In the genomic region with DNA sequence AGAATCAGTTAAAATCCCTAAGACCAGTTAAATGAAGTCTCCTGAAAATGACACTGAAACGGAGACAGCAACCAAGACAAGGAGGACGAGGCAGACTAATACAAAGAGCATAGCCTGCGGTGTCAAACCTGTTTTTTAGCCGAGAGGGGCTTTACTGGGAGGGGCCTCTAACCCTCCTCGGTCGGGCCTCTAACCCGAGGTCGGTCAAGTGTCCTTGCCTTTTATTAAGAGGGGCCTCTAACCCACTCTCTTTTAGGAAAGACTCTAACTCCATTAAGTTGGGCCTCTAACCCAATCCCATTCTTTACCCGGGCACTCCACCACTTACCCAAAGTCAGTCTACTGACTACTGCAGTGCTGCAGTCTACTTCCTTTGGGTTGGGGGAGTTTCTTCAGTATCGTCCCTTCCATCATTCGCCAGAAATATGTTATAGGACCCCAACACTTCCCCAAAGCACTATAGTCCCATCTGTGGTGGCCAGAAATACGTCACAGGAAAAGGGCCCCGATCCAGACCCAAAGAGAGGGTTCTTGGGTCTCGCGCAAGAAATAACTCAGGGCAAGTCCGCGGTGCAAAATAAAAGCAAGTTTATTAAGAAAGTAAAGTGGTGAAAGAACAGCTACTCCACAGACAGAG, we compare ENCODE assay signal across 8 cellular contexts. TPM values are rescaled to one million over a fixed set of nuclear protein-coding genes. Genes with fewer than 3 reads are reported as not detected.
A peak's percentile ranks its signal among the peaks of the same experiment; 100 is the strongest.
DNase-seq lines count a peak whose midpoint lies in the region; ATAC-seq, FAIRE-seq and TF ChIP-seq lines count a peak whose summit lies in the region.

No MANE protein-coding gene starts in this region.

- no peaks in the 10 kb centered on the region for H3K79me2 ChIP-seq in H1 (ENCODE audit: control insufficient read depth in 1 of 2, insufficient read depth in 2 of 2, low read length in 2 of 2)

- no peak overlapping the region for H2BK120ac ChIP-seq in H1 (replicated peaks; ENCODE audit: low read depth, low read length)
- H2BK120ac ChIP-seq in neuronal stem cell (ENCODE audit: low read depth, low read length), result no peak overlapping the region

- no peak; a peak in 1 of 4 replicates for TF ChIP-seq RAD21 in H1 (IDR thresholded peaks at IDR 0.05 in 1 of 2, conservative IDR thresholded peaks at IDR 0.05 in 1 of 2; ENCODE audit: low read depth in 2 of 2, low read length in 2 of 2)

- DNase-seq in Caco-2 (no peak), OCI-M1 (lab: John Stamatoyannopoulos, UW) (peak; percentile 76), H1 (ENCODE audit: low read depth in 1 of 2, low spot score in 2 of 2) (no peak), progenitor cell of endocrine pancreas (ENCODE audit: low spot score, unreplicated experiment) (no peak), posterior vena cava (ENCODE audit: low spot score) (no peak), HCEC 1CT (no peak), neuronal stem cell (ENCODE audit: low spot score) (no peak)

- H3K9me3 Mint-ChIP-seq in Caco-2 (ENCODE audit: unreplicated experiment) (no peaks in the 10 kb centered on the region), progenitor cell of endocrine pancreas (ENCODE audit: low read depth) (peaks cover 8% of the 10 kb centered on the region)

- CTCF ChIA-PET in Caco-2 (lab: Charles Lee) (interaction anchor here (3.3 kb wide), 1 partner anchor 124 kb away, joined by 27 read pairs; the partner anchor contains the start of gene DHX8), H1 (lab: Charles Lee; ENCODE audit: partially characterized antibody) (interaction anchor here (0.8 to 3.4 kb wide), 5 partner anchors 11 to 26 kb away, joined by 3 to 29 read pairs (median 3); no protein-coding TSS in a partner anchor)

- no peak for TF ChIP-seq POLR2A in H1 (IDR thresholded peaks at IDR 0.05; ENCODE audit: control extremely low read depth in 1 of 2, low read depth in 2 of 2, low read length in 2 of 2)

- H3K23ac ChIP-seq in H1 (ENCODE audit: insufficient read length), result no peak overlapping the region
- H3K23ac ChIP-seq in neuronal stem cell (ENCODE audit: low read depth, low read length, poor library complexity), result no peak overlapping the region

- no peak overlapping the region for H2BK12ac ChIP-seq in H1 (ENCODE audit: low read depth, low read length)
- no peak overlapping the region for H2BK12ac ChIP-seq in neuronal stem cell (ENCODE audit: low read length)

- no peak overlapping the region for H2BK15ac ChIP-seq in H1 (ENCODE audit: low read length)
- H2BK15ac ChIP-seq in neuronal stem cell (ENCODE audit: low read length), result no peak overlapping the region

- no peak overlapping the region for H4K5ac ChIP-seq in H1 (ENCODE audit: insufficient read length, low read depth, low read length)

- H3K9ac ChIP-seq in H1 (replicated peaks in 1 of 4; ENCODE audit: extremely low read depth in 1 of 4, low read depth in 3 of 4, low read length in 3 of 4) (no peak overlapping the region), neuronal stem cell (ENCODE audit: low read depth, low read length, poor library complexity) (no peak overlapping the region)

- peaks cover 67% of the 10 kb centered on the region for H3K36me3 Mint-ChIP-seq in Caco-2 (ENCODE audit: insufficient read depth, unreplicated experiment)
- H3K36me3 Mint-ChIP-seq in progenitor cell of endocrine pancreas (ENCODE audit: insufficient read depth), result peaks cover 8% of the 10 kb centered on the region

- H3K4me1 Mint-ChIP-seq in Caco-2 (ENCODE audit: low read depth, unreplicated experiment) (peaks cover 26% of the 10 kb centered on the region), progenitor cell of endocrine pancreas (ENCODE audit: low read depth) (peaks cover 3% of the 10 kb centered on the region)

- no peak overlapping the region for H3K56ac ChIP-seq in H1 (replicated peaks; ENCODE audit: insufficient read length, low read depth, low read length)

- H4K8ac ChIP-seq in H1 (ENCODE audit: extremely low read depth, insufficient read depth, low read length) (no peak overlapping the region), neuronal stem cell (ENCODE audit: low read depth, low read length) (no peak overlapping the region)

- H3K4me2 ChIP-seq in H1 (ENCODE audit: insufficient read depth in 1 of 2, low read depth in 2 of 2, low read length in 2 of 2) (peak overlapping the region; percentile 82 to 95), neuronal stem cell (ENCODE audit: insufficient read depth, low read length, poor library complexity, severe bottlenecking) (no peak overlapping the region)

- no peak overlapping the region for H3K18ac ChIP-seq in H1 (ENCODE audit: extremely low read depth, low read length)
- no peak overlapping the region for H3K18ac ChIP-seq in neuronal stem cell (ENCODE audit: low read length)

- H4K20me1 ChIP-seq in H1 (replicated peaks in 1 of 2; ENCODE audit: control insufficient read depth in 1 of 2, insufficient read depth in 2 of 2, low read length in 2 of 2), result no peaks in the 10 kb centered on the region

- H3K27me3 ChIP-seq in Caco-2 (replicated peaks; ENCODE audit: control insufficient read depth, insufficient read depth, low read length) (no peaks in the 10 kb centered on the region), H1 (replicated peaks in 1 of 4; ENCODE audit: control insufficient read depth in 3 of 4, extremely low read depth in 1 of 4, insufficient read depth in 3 of 4, low read length in 3 of 4) (peaks cover 0 to 17% (median 7%) of the 10 kb centered on the region in 4 experiments; a peak in 5 of 7 replicates), neuronal stem cell (ENCODE audit: control insufficient read depth in 3 of 3, insufficient read depth in 3 of 3, low read depth in 1 of 3, low read length in 3 of 3) (no peaks in the 10 kb centered on the region)

- no peak overlapping the region for H2AK5ac ChIP-seq in H1 (ENCODE audit: low read depth, low read length)
- no peak overlapping the region for H2AK5ac ChIP-seq in neuronal stem cell (ENCODE audit: low read depth, low read length)

- H3K36me3 ChIP-seq in Caco-2 (ENCODE audit: control insufficient read depth, insufficient read depth, low read length) (no peaks in the 10 kb centered on the region), H1 (ENCODE audit: control insufficient read depth in 2 of 4, insufficient read depth in 4 of 4, low read length in 3 of 4) (no peaks in the 10 kb centered on the region), neuronal stem cell (replicated peaks in 1 of 2; ENCODE audit: control insufficient read depth in 2 of 2, insufficient read depth in 2 of 2, low read length in 2 of 2) (no peaks in the 10 kb centered on the region)

- no peak for FAIRE-seq in H1 (lab: Jason Lieb, UNC)

- H3K4me3 ChIP-seq in Caco-2 (ENCODE audit: low read depth, low read length), result peak overlapping the region; percentile 36
- peak overlapping the region in 2 of 4 experiments; percentile 60 to 67; a peak in 4 of 8 replicates for H3K4me3 ChIP-seq in H1 (ENCODE audit: extremely low read depth in 1 of 4, insufficient read depth in 2 of 4, low read depth in 3 of 4, low read length in 4 of 4)
- H3K4me3 ChIP-seq in neuronal stem cell (ENCODE audit: low read length in 2 of 2), result peak overlapping the region in 1 of 2 donors; percentile 48

- no peak for ATAC-seq in GM19463 (IDR thresholded peaks at IDR 0.05; ENCODE audit: unreplicated experiment)

- intact Hi-C loops in Caco-2 (cut with micrococcal nuclease; ENCODE audit: unreplicated experiment), result loop anchor here (2.0 to 5.0 kb wide), 2 partner anchors 29 to 187 kb away; partner anchors contain the start of gene NBR1
- intact Hi-C loops in posterior vena cava (cut with DNase I), result no loop called here

- H3K23me2 ChIP-seq in H1 (ENCODE audit: low read depth, low read length), result peaks cover 5% of the 10 kb centered on the region

- 77% methylated on average over 17 of the region's 17 CpGs; no CpG with 5 or more reads in 1 of the 2 experiments for whole genome bisulfite sequencing in H1 (ENCODE audit: extremely low coverage in 1 of 2, insufficient coverage in 1 of 2, insufficient read length in 1 of 2, insufficient replicate concordance in 2 of 2, low coverage in 1 of 2, low lambda C conversion rate in 2 of 2, missing lambda C conversion rate in 1 of 2), 2 experiments
- no CpG with 5 or more reads among the region's 17 CpGs for WGBS in neuronal stem cell (ENCODE audit: extremely low coverage in 2 of 2, insufficient read length in 2 of 2, insufficient replicate concordance in 1 of 2), 2 donors

- H3K27me3 Mint-ChIP-seq in Caco-2 (ENCODE audit: insufficient read depth, unreplicated experiment) (peaks cover 2% of the 10 kb centered on the region), progenitor cell of endocrine pancreas (no peaks in the 10 kb centered on the region)

- H3K4me3 Mint-ChIP-seq in Caco-2 (ENCODE audit: unreplicated experiment) (peak overlapping the region; percentile 70), progenitor cell of endocrine pancreas (ENCODE audit: low read depth) (peak overlapping the region; percentile 76)

- H3K27ac ChIP-seq in H1 (ENCODE audit: low read depth, low read length), result no peak overlapping the region
- H3K27ac ChIP-seq in neuronal stem cell (replicated peaks; ENCODE audit: low read length), result no peak overlapping the region

- no TSS peak for BruUV-seq in Caco-2 (replicated peaks; lab: Mats Ljungman, UMichigan)

- TF ChIP-seq CTCF in Caco-2 (IDR thresholded peaks at IDR 0.05; ENCODE audit: insufficient read depth in 1 of 2, low read depth in 1 of 2, low read length in 1 of 2, severe bottlenecking in 1 of 2, unreplicated experiment in 1 of 2), result no peak
- no peak for TF ChIP-seq CTCF in H1 (IDR thresholded peaks at IDR 0.05; ENCODE audit: control extremely low read depth in 1 of 3, insufficient read depth in 1 of 3, low read depth in 1 of 3, low read length in 3 of 3)
- TF ChIP-seq CTCF in progenitor cell of endocrine pancreas (IDR thresholded peaks at IDR 0.05; ENCODE audit: unreplicated experiment), result no peak

- H2AFZ ChIP-seq in H1 (ENCODE audit: low read length), result no peak overlapping the region
- no peak overlapping the region for H2AFZ ChIP-seq in neuronal stem cell (ENCODE audit: low read length)

- no peaks in the 10 kb centered on the region for H3K79me1 ChIP-seq in H1 (ENCODE audit: low read depth, low read length)
- H3K79me1 ChIP-seq in neuronal stem cell (ENCODE audit: low read depth, low read length), result no peaks in the 10 kb centered on the region

- H2BK5ac ChIP-seq in H1 (ENCODE audit: low read depth, low read length), result no peak overlapping the region
- no peak overlapping the region for H2BK5ac ChIP-seq in neuronal stem cell (ENCODE audit: low read length)

- H4K91ac ChIP-seq in H1 (replicated peaks; ENCODE audit: insufficient read length, low read length) (no peak overlapping the region), neuronal stem cell (ENCODE audit: low read depth, low read length, poor library complexity) (no peak overlapping the region)

- H3K4me1 ChIP-seq in Caco-2 (peaks cover 16% of the 10 kb centered on the region), H1 (replicated peaks in 1 of 4; ENCODE audit: control insufficient read depth in 3 of 4, insufficient read depth in 4 of 4, low read length in 3 of 4) (peaks cover 2 to 10% (median 4%) of the 10 kb centered on the region in 4 experiments; a peak in 5 of 7 replicates), neuronal stem cell (ENCODE audit: control insufficient read depth in 2 of 2, insufficient read depth in 1 of 2, low read depth in 1 of 2, low read length in 2 of 2) (peaks cover 0 to 7% of the 10 kb centered on the region in 2 donors)

- H2BK20ac ChIP-seq in H1 (ENCODE audit: low read length), result no peak overlapping the region

- H3K4ac ChIP-seq in H1 (replicated peaks; ENCODE audit: insufficient read length, low read depth, low read length) (no peak overlapping the region), neuronal stem cell (ENCODE audit: low read length) (no peak overlapping the region)

- POLR2A ChIA-PET in Caco-2 (lab: Charles Lee) (interaction anchor here (0.6 to 1.8 kb wide), 2 partner anchors 9 to 44 kb away, joined by 3 to 57 read pairs; no protein-coding TSS in a partner anchor), H1 (lab: Charles Lee; ENCODE audit: partially characterized antibody) (interaction anchor here (1.1 to 6.9 kb wide), 14 partner anchors 9 to 404 kb away, joined by 3 to 105 read pairs (median 31); partner anchors contain the start of genes ARL4D and DHX8)

- no peaks in the 10 kb centered on the region for H3K9me3 ChIP-seq in Caco-2
- H3K9me3 ChIP-seq in H1 (ENCODE audit: insufficient read depth in 2 of 2, low read depth in 1 of 2, low read length in 1 of 2), result no peaks in the 10 kb centered on the region
- H3K9me3 ChIP-seq in neuronal stem cell (replicated peaks in 1 of 2; ENCODE audit: control insufficient read depth in 2 of 2, insufficient read depth in 1 of 2, low read depth in 1 of 2, low read length in 2 of 2), result peaks cover 0 to 5% of the 10 kb centered on the region in 2 donors

- peak overlapping the region; percentile 99 for H3K27ac Mint-ChIP-seq in Caco-2 (ENCODE audit: unreplicated experiment)
- H3K27ac Mint-ChIP-seq in progenitor cell of endocrine pancreas, result peak overlapping the region; percentile 100

- H3K14ac ChIP-seq in H1 (ENCODE audit: insufficient read length) (no peak overlapping the region), neuronal stem cell (ENCODE audit: low read length) (no peak overlapping the region)

- TF ChIP-seq EP300 in H1 (IDR thresholded peaks at IDR 0.05; ENCODE audit: borderline replicate concordance in 1 of 2, low read depth in 2 of 2, low read length in 2 of 2), result no peak

RNA-seq across cellular contexts. Expression of gene ARL4D, which starts 39.2 kb away (rescaled TPM):
- total RNA-seq in Caco-2 (2022) (16.0 and 19.9 TPM in 2 replicates), progenitor cell of endocrine pancreas (4.9 and 5.9 TPM in 2 replicates), posterior vena cava (10 to 100 TPM; 16.1 to 24.3 TPM)
- 8.4 TPM in 2 replicates for total RNA-seq in H1 (2021; fragmentation: NEBNext Ultra II Directional; extraction: Animal tissue kit (Norgen Biotek cat#: 25700))
- polyA plus RNA-seq in H1 (2011; rRNA removed), result 9.2 and 16.2 TPM in 2 replicates
- polyA plus RNA-seq in H1 (2011; cell fraction: cytosol; rRNA removed), result 13.0 TPM
- 10.2 TPM for polyA plus RNA-seq in H1 (2011; cell fraction: nucleus; rRNA removed)
- 7.8 to 9.1 TPM (median 8.5 TPM) in 4 replicates for polyA plus RNA-seq in H1 (2012, experiment 1 of 2)
- 8.1 TPM for polyA plus RNA-seq in H1 (2012, experiment 2 of 2)
- polyA plus RNA-seq in H1 (2013, experiment 1 of 2), result 4.9 TPM
- 5.6 TPM for polyA plus RNA-seq in H1 (2013, experiment 2 of 2)
- 6.4 and 7.0 TPM in 2 replicates for polyA minus RNA-seq in H1 (2011; rRNA and poly(A)+ RNA removed)
- polyA minus RNA-seq in H1 (2011; cell fraction: cytosol; rRNA and poly(A)+ RNA removed), result 5.1 TPM
- polyA minus RNA-seq in H1 (2011; cell fraction: nucleus; rRNA and poly(A)+ RNA removed), result 9.5 TPM
- polyA plus RNA-seq in neuronal stem cell (2013, experiment 1 of 2), result 14.3 TPM
- 14.0 TPM for polyA plus RNA-seq in neuronal stem cell (2013, experiment 2 of 2)
